26 cellular contexts compared by ENCODE assay signal in the genomic region with DNA sequence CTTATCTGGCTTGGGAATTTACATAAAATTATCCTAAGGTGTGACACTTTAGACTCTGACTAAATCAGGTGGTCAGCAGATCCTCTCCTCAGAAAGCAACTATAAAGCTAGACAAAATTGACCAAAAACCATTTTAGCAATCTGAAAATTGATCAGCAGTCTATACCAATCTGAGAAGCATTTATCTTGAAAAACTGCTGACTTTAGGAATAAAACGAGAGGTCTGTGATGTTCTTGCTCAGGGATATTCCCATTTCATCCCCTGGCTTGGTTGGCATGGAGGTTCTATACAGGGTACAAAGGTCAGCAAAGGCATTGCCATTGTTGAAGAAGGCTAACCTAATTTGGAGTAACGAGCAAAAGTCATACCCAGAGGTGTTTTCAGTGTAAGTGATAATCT. TPM values are rescaled to one million over a fixed set of nuclear protein-coding genes. Genes with fewer than 3 reads are reported as not detected.
"Had no signal": no experiment of that assay in that cellular context is flagged by ENCODE, and none has a peak within 500 bp of the region (broad histone marks: within the 10 kb centered on the region; RNA-seq: fewer than 3 reads in every experiment).

No MANE protein-coding gene starts in this region.

- DNase-seq: dermis blood vessel endothelial cell; dorsolateral prefrontal cortex; effector CD8-positive, alpha-beta T cell; effector memory CD8-positive, alpha-beta T cell; endodermal cell; erythroblast; esophagus squamous epithelium; foreskin fibroblast; foreskin melanocyte; gastrocnemius medialis; glutamatergic neuron; head of caudate nucleus; heart right ventricle; hippocampal formation; left cardiac atrium; left lung; left ventricle myocardium superior; lower lobe of right lung; mesenchymal stem cell; mucosa of descending colon; naive B cell had no signal

- H3K4me1 ChIP-seq: gastrocnemius medialis, heart right ventricle, left lung, lower lobe of right lung had no signal

- H3K4me3 ChIP-seq: coronary artery, dorsolateral prefrontal cortex, esophagus squamous epithelium, gastrocnemius medialis, heart right ventricle, left lung, lower lobe of right lung, mucosa of descending colon had no signal

- H3K36me3 ChIP-seq: gastrocnemius medialis, heart right ventricle, left lung, lower lobe of right lung had no signal

- ATAC-seq: effector memory CD8-positive, alpha-beta T cell; esophagus mucosa; gastrocnemius medialis; heart right ventricle; left cardiac atrium; left lung; left ventricle myocardium superior; lower lobe of right lung; mucosa of descending colon had no signal

- H3K27me3 ChIP-seq: dorsolateral prefrontal cortex, esophagus squamous epithelium, gastrocnemius medialis, heart right ventricle, left lung had no signal

- H3K27ac ChIP-seq: coronary artery, dorsolateral prefrontal cortex, epithelial cell of prostate, esophagus squamous epithelium, gastrocnemius medialis, heart right ventricle, left lung, lower lobe of right lung had no signal

- H3K9me3 ChIP-seq: esophagus squamous epithelium, gastrocnemius medialis, lower lobe of right lung, mucosa of descending colon had no signal

RNA-seq across cellular contexts. Expression of gene SPINK5, which starts 11.7 kb away (rescaled TPM):
- total RNA-seq: lung microvascular endothelial cell, myocyte had no signal
